17 cellular contexts compared by ENCODE assay signal in the genomic region with DNA sequence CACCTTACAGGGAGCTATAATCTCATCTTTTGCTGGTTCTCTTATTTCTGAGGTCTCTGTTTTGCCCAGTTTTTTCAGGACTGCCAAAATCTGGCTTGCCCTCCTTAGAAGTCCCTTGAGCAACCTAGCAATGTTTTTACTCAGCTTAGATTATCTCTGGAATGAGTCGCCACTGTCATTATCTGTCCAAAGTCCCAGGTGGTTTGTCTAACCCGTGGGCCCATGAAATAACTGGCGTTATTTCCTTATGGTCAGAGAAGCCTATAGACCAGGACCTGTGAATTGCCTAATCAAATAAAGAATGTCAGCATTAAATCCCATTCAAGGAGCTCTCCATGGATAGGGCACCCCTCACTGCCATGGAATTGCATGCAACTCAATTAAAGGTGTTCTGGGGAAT.
DNase-seq lines count a peak whose midpoint lies in the region; ATAC-seq, FAIRE-seq and TF ChIP-seq lines count a peak whose summit lies in the region.
"Had no signal": no experiment of that assay in that cellular context is flagged by ENCODE, and none has a peak within 500 bp of the region (broad histone marks: within the 10 kb centered on the region; RNA-seq: fewer than 3 reads in every experiment).

No MANE protein-coding gene starts in this region.

- peak overlapping the region; percentile 39 for H3K27ac Mint-ChIP-seq in Caco-2 (ENCODE audit: unreplicated experiment)
- H3K27ac Mint-ChIP-seq: H9 had no signal

- no peaks in the 10 kb centered on the region for H3K27me3 Mint-ChIP-seq in Caco-2 (ENCODE audit: insufficient read depth, unreplicated experiment)

- TF ChIP-seq CTCF in Caco-2 (IDR thresholded peaks at IDR 0.05; ENCODE audit: insufficient read depth in 1 of 2, low read depth in 1 of 2, low read length in 1 of 2, severe bottlenecking in 1 of 2, unreplicated experiment in 1 of 2) (no peak), hepatocyte (IDR thresholded peaks at IDR 0.05; ENCODE audit: poor library complexity) (no peak), BE2C (IDR thresholded peaks at IDR 0.05; ENCODE audit: low read depth, low read length) (no peak)

- H3K4me3 ChIP-seq in Caco-2 (ENCODE audit: low read depth, low read length) = no peak overlapping the region
- H3K4me3 ChIP-seq in hepatocyte = no peak overlapping the region
- no peak overlapping the region for H3K4me3 ChIP-seq in small intestine (ENCODE audit: low read depth in 1 of 2, low read length in 2 of 2)
- no peak overlapping the region for H3K4me3 ChIP-seq in BE2C (ENCODE audit: low read depth, low read length)
- H3K4me3 ChIP-seq: BLaER1 had no signal

- H3K9me3 Mint-ChIP-seq in Caco-2 (ENCODE audit: unreplicated experiment) = no peaks in the 10 kb centered on the region
- H3K9me3 Mint-ChIP-seq: H9 had no signal

- no peaks in the 10 kb centered on the region for H3K4me1 Mint-ChIP-seq in Caco-2 (ENCODE audit: low read depth, unreplicated experiment)

- intact Hi-C loops in Caco-2 (cut with micrococcal nuclease; ENCODE audit: unreplicated experiment) = no loop called here

- H3K36me3 Mint-ChIP-seq in Caco-2 (ENCODE audit: insufficient read depth, unreplicated experiment) = no peaks in the 10 kb centered on the region

- DNase-seq in Caco-2 = peak; percentile 20 to 30
- DNase-seq in RPMI7951 (ENCODE audit: low read depth) = peak; percentile 9
- DNase-seq in hepatocyte (ENCODE audit: low spot score) = peak; percentile 28
- peak; percentile 48 for DNase-seq in small intestine
- no peak for DNase-seq in BE2C
- DNase-seq in KBM-7 = no peak
- DNase-seq: Calu3, DMS 273 treated with DMSO at 0.1 percent for 48 hours, GOT3, H9 had no signal

- H3K9me3 ChIP-seq in Caco-2 = no peaks in the 10 kb centered on the region
- H3K9me3 ChIP-seq in hepatocyte (ENCODE audit: low read depth) = no peaks in the 10 kb centered on the region
- H3K9me3 ChIP-seq in small intestine (ENCODE audit: control insufficient read depth, low read depth) = no peaks in the 10 kb centered on the region
- H3K9me3 ChIP-seq in BE2C = no peaks in the 10 kb centered on the region
- H3K9me3 ChIP-seq: BLaER1 had no signal

- no peak overlapping the region for H3K4me3 Mint-ChIP-seq in Caco-2 (ENCODE audit: unreplicated experiment)
- H3K4me3 Mint-ChIP-seq: H9 had no signal

- no peaks in the 10 kb centered on the region for H3K9me2 ChIP-seq in hepatocyte (replicated peaks; ENCODE audit: insufficient read depth)

- no peaks in the 10 kb centered on the region for H4K20me1 ChIP-seq in hepatocyte (ENCODE audit: insufficient read depth, poor library complexity, severe bottlenecking)
- H4K20me1 ChIP-seq: BLaER1 had no signal

- 50% methylated on average over 3 of the region's 3 CpGs for WGBS in hepatocyte (ENCODE audit: low lambda C conversion rate, missing lambda C conversion rate)
- WGBS in small intestine, 3 donors = 25 to 69% (median 42%) methylated on average over 3 of the region's 3 CpGs

- ATAC-seq in GM21737 (IDR thresholded peaks at IDR 0.05; ENCODE audit: unreplicated experiment) (no peak), HG03442 (IDR thresholded peaks at IDR 0.05; ENCODE audit: unreplicated experiment) (no peak)
- ATAC-seq: HepG2 had no signal

- H3K27ac ChIP-seq in hepatocyte (peak overlapping the region; percentile 45), small intestine (ENCODE audit: low read depth in 1 of 2, low read length in 1 of 2) (no peak overlapping the region)
- H3K27ac ChIP-seq: 22Rv1, BLaER1 had no signal

- no peak for FAIRE-seq in small intestine (lab: Jason Lieb, UNC)
- FAIRE-seq: GM18507, HepG2, HTR-8/SVneo had no signal

- no peak overlapping the region for H3K4me2 ChIP-seq in hepatocyte
- H3K4me2 ChIP-seq: BLaER1 had no signal

- BruUV-seq in Caco-2 (replicated peaks; lab: Mats Ljungman, UMichigan) = no TSS peak

- CTCF ChIA-PET in Caco-2 (lab: Charles Lee) = no interaction called here

- no peak overlapping the region for H2AFZ ChIP-seq in hepatocyte

- H3K36me3 ChIP-seq in Caco-2 (ENCODE audit: control insufficient read depth, insufficient read depth, low read length) = no peaks in the 10 kb centered on the region
- no peaks in the 10 kb centered on the region for H3K36me3 ChIP-seq in hepatocyte (replicated peaks; ENCODE audit: insufficient read depth, low read depth)
- no peaks in the 10 kb centered on the region for H3K36me3 ChIP-seq in small intestine (ENCODE audit: control insufficient read depth in 2 of 2, insufficient read depth in 2 of 2, low read length in 2 of 2)
- H3K36me3 ChIP-seq in BE2C = no peaks in the 10 kb centered on the region
- H3K36me3 ChIP-seq: BLaER1 had no signal

- H3K79me2 ChIP-seq in hepatocyte = no peaks in the 10 kb centered on the region

- POLR2A ChIA-PET in Caco-2 (lab: Charles Lee) = no interaction called here

- in situ Hi-C loops in KBM-7 (cut with MboI; ENCODE audit: low pct_unique_long_range_greater_than_20kb, low sequenced_read_pairs) = no loop called here

- peaks cover 6% of the 10 kb centered on the region; the same call in 1 of the 2 replicates for H3K4me1 ChIP-seq in Caco-2
- peaks cover 32% of the 10 kb centered on the region for H3K4me1 ChIP-seq in hepatocyte (ENCODE audit: insufficient read depth)
- H3K4me1 ChIP-seq in small intestine (ENCODE audit: control insufficient read depth in 2 of 2, insufficient read depth in 1 of 2, low read depth in 1 of 2, low read length in 1 of 2) = peaks cover 0 to 3% of the 10 kb centered on the region in 2 donors
- H3K4me1 ChIP-seq in BE2C = no peaks in the 10 kb centered on the region
- H3K4me1 ChIP-seq: BLaER1 had no signal

- no peaks in the 10 kb centered on the region for H3K27me3 ChIP-seq in Caco-2 (replicated peaks; ENCODE audit: control insufficient read depth, insufficient read depth, low read length)
- no peaks in the 10 kb centered on the region for H3K27me3 ChIP-seq in hepatocyte
- no peaks in the 10 kb centered on the region for H3K27me3 ChIP-seq in small intestine (ENCODE audit: control insufficient read depth in 2 of 2, insufficient read depth in 2 of 2, low read length in 2 of 2)
- no peaks in the 10 kb centered on the region for H3K27me3 ChIP-seq in BE2C
- H3K27me3 ChIP-seq: BLaER1 had no signal

Comparison
In these comparisons a context has a peak if more than half of its experiments do, and no peak if none do; other contexts are left out.
1. DNase-seq: peak in Caco-2 (2 of 2), RPMI7951 (single experiment), hepatocyte (single experiment) and small intestine (single experiment); none in BE2C (single experiment) and KBM-7 (single experiment).